Comparison of ENCODE assay signal across 8 cellular contexts in the genomic region with DNA sequence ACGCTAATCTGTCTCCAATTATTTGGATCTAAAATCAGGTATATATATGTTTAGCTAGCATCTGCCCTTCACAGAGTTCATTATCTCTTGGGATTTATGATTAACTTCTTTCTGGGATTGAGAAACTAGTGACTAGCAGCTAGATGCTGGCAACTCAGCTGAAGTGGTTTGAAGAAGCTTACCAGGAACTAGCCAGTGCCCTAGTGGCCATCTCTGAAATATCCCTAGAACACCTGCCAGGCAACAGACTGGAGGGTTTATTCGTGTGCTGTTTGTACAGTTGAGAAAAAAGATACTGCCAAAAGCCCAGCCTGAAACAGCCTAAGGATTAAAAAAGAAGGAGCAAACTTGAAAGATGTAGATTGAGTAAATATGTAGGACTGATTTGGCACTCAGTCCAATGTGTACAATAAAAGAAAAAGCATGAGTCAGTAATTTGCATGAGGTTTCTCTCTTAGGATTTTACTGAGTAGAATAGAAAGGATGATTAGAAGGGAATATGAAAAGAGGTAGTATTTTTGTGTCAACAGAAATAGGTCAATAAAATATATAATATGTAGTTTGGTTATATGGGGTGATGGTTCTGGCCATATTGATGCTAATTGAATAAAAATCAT.
DNase-seq lines count a peak whose midpoint lies in the region; ATAC-seq and TF ChIP-seq lines count a peak whose summit lies in the region.

No MANE protein-coding gene starts in this region.

- H3K36me3 Mint-ChIP-seq in progenitor cell of endocrine pancreas (ENCODE audit: insufficient read depth), result peaks cover 3% of the 10 kb centered on the region
- H3K36me3 Mint-ChIP-seq in activated CD4-positive, alpha-beta memory T cell treated with anti-CD3 and anti-CD28 coated beads for 36 hours, result no peaks in the 10 kb centered on the region

- intact Hi-C loops in activated CD4-positive, alpha-beta memory T cell treated with anti-CD3 and anti-CD28 coated beads for 36 hours (cut with micrococcal nuclease), result no loop called here
- intact Hi-C loops in ascending aorta (cut with DNase I), result no loop called here

- in situ Hi-C loops in astrocyte of the spinal cord (cut with HindIII; ENCODE audit: low sequenced_read_pairs), result no loop called here

- H3K27ac ChIP-seq in C4-2B (no peak overlapping the region), ascending aorta (no peak overlapping the region)

- TF ChIP-seq CTCF in C4-2B (conservative IDR thresholded peaks at IDR 0.05), result peak; percentile 81
- peak; percentile 47 for TF ChIP-seq CTCF in astrocyte of the spinal cord (IDR thresholded peaks at IDR 0.05; ENCODE audit: low read depth, low read length)
- TF ChIP-seq CTCF in progenitor cell of endocrine pancreas (IDR thresholded peaks at IDR 0.05; ENCODE audit: unreplicated experiment), result peak; percentile 68
- no peak for TF ChIP-seq CTCF in ascending aorta (IDR thresholded peaks at IDR 0.05)

- POLR2A ChIA-PET in activated CD4-positive, alpha-beta memory T cell treated with anti-CD3 and anti-CD28 coated beads for 36 hours (lab: Charles Lee), result no interaction called here

- H3K4me3 ChIP-seq in astrocyte of the spinal cord (ENCODE audit: low read depth, low read length) (no peak overlapping the region), ascending aorta (no peak overlapping the region)

- H3K27ac Mint-ChIP-seq in progenitor cell of endocrine pancreas, result peak overlapping the region; percentile 90
- no peak overlapping the region for H3K27ac Mint-ChIP-seq in activated CD4-positive, alpha-beta memory T cell treated with anti-CD3 and anti-CD28 coated beads for 36 hours

- H3K9me3 Mint-ChIP-seq in progenitor cell of endocrine pancreas (ENCODE audit: low read depth), result peaks cover 4% of the 10 kb centered on the region
- peaks cover 19% of the 10 kb centered on the region for H3K9me3 Mint-ChIP-seq in activated CD4-positive, alpha-beta memory T cell treated with anti-CD3 and anti-CD28 coated beads for 36 hours

- H3K27me3 ChIP-seq in ascending aorta, result no peaks in the 10 kb centered on the region

- H3K4me1 Mint-ChIP-seq in progenitor cell of endocrine pancreas (ENCODE audit: low read depth), result peaks cover 20% of the 10 kb centered on the region
- no peaks in the 10 kb centered on the region for H3K4me1 Mint-ChIP-seq in activated CD4-positive, alpha-beta memory T cell treated with anti-CD3 and anti-CD28 coated beads for 36 hours (ENCODE audit: low read depth)

- CTCF ChIA-PET in activated CD4-positive, alpha-beta memory T cell treated with anti-CD3 and anti-CD28 coated beads for 36 hours (lab: Charles Lee), result interaction anchor here (1.0 kb wide), 1 partner anchor 15 kb away, joined by 3 read pairs; no protein-coding TSS in a partner anchor

- H3K4me1 ChIP-seq in ascending aorta, result no peaks in the 10 kb centered on the region

- no peaks in the 10 kb centered on the region for H3K9me3 ChIP-seq in ascending aorta

- DNase-seq in astrocyte of the spinal cord (ENCODE audit: low read depth, low spot score), result peak; percentile 17
- DNase-seq in progenitor cell of endocrine pancreas (ENCODE audit: low spot score, unreplicated experiment), result peak; percentile 12
- no peak for DNase-seq in activated CD4-positive, alpha-beta memory T cell treated with anti-CD3 and anti-CD28 coated beads for 36 hours
- no peak for DNase-seq in ascending aorta (ENCODE audit: low spot score in 2 of 2)
- no peak for DNase-seq in middle frontal gyrus (ENCODE audit: extremely low spot score, low spot score)

- no peaks in the 10 kb centered on the region for H3K27me3 Mint-ChIP-seq in progenitor cell of endocrine pancreas
- no peaks in the 10 kb centered on the region for H3K27me3 Mint-ChIP-seq in activated CD4-positive, alpha-beta memory T cell treated with anti-CD3 and anti-CD28 coated beads for 36 hours

- H3K4me3 Mint-ChIP-seq in progenitor cell of endocrine pancreas (ENCODE audit: low read depth), result no peak overlapping the region
- no peak overlapping the region for H3K4me3 Mint-ChIP-seq in activated CD4-positive, alpha-beta memory T cell treated with anti-CD3 and anti-CD28 coated beads for 36 hours

- ATAC-seq in GM19397 (IDR thresholded peaks at IDR 0.05; ENCODE audit: unreplicated experiment) (peak; percentile 87), HG03442 (IDR thresholded peaks at IDR 0.05; ENCODE audit: unreplicated experiment) (peak; percentile 50)

- no peaks in the 10 kb centered on the region for H3K36me3 ChIP-seq in ascending aorta

Comparison
In these comparisons a context has a peak if more than half of its experiments do, and no peak if none do; other contexts are left out.
1. CTCF ChIP-seq: peak in C4-2B (single experiment), astrocyte of the spinal cord (single experiment) and progenitor cell of endocrine pancreas (single experiment); none in ascending aorta (0 of 3).
2. DNase-seq: peak in astrocyte of the spinal cord (single experiment) and progenitor cell of endocrine pancreas (single experiment); none in activated CD4-positive, alpha-beta memory T cell treated with anti-CD3 and anti-CD28 coated beads for 36 hours (single experiment), ascending aorta (0 of 2) and middle frontal gyrus (single experiment).